Comparison of ENCODE assay signal across 14 cellular contexts in genomic region chr7:81812514-81813472, GRCh38. TPM values are rescaled to one million over a fixed set of nuclear protein-coding genes. Genes with fewer than 3 reads are reported as not detected.
DNase-seq lines count a peak whose midpoint lies in the region; ATAC-seq and TF ChIP-seq lines count a peak whose summit lies in the region.
"Had no signal": no experiment of that assay in that cellular context is flagged by ENCODE, and none has a peak within 500 bp of the region (broad histone marks: within the 10 kb centered on the region; RNA-seq: fewer than 3 reads in every experiment).

No MANE protein-coding gene starts in this region.

- H3K23ac ChIP-seq in mesendoderm (ENCODE audit: low read length): no peak overlapping the region

- no peak overlapping the region for H3K18ac ChIP-seq in mesendoderm (ENCODE audit: low read length)

- WGBS in mesendoderm (ENCODE audit: extremely low coverage, insufficient coverage, low lambda C conversion rate): no CpG with 5 or more reads among the region's 7 CpGs

- peak; percentile 76 for ATAC-seq in HG02763 (IDR thresholded peaks at IDR 0.05; ENCODE audit: unreplicated experiment)
- peak; percentile 90 for ATAC-seq in HG03460 (IDR thresholded peaks at IDR 0.05; ENCODE audit: unreplicated experiment)
- ATAC-seq: Panc1 had no signal

- intact Hi-C loops in colonic mucosa (cut with DNase I): no loop called here

- no peak overlapping the region for H3K9ac ChIP-seq in mesendoderm (ENCODE audit: low read length)
- no peak overlapping the region for H3K9ac ChIP-seq in colonic mucosa (ENCODE audit: low read depth in 2 of 2, low read length in 2 of 2)

- peak overlapping the region; percentile 2 for H2BK15ac ChIP-seq in mesendoderm (replicated peaks; ENCODE audit: low read depth)

- H2AK5ac ChIP-seq in mesendoderm (ENCODE audit: low read length): no peak overlapping the region

- H3K79me1 ChIP-seq in mesendoderm (ENCODE audit: low read length): no peaks in the 10 kb centered on the region

- H3K4ac ChIP-seq in mesendoderm (ENCODE audit: low read depth, low read length): no peak overlapping the region

- H3K56ac ChIP-seq in mesendoderm (ENCODE audit: low read length): no peak overlapping the region

- no peaks in the 10 kb centered on the region for H3K36me3 ChIP-seq in mesendoderm (ENCODE audit: control insufficient read depth, insufficient read depth, low read length)
- H3K36me3 ChIP-seq in colonic mucosa: no peaks in the 10 kb centered on the region

- H4K5ac ChIP-seq in mesendoderm (ENCODE audit: low read length): no peak overlapping the region

- no peak overlapping the region for H4K8ac ChIP-seq in mesendoderm (ENCODE audit: low read depth, low read length)

- no peaks in the 10 kb centered on the region for H3K27me3 ChIP-seq in mesendoderm (ENCODE audit: insufficient read depth, low read length, poor library complexity)
- no peaks in the 10 kb centered on the region for H3K27me3 ChIP-seq in colonic mucosa

- peak; percentile 31 for DNase-seq in SHP77 treated with DMSO at 0.1 percent for 48 hours (lab: John Stamatoyannopoulos, UW)
- DNase-seq in SHP77 (lab: John Stamatoyannopoulos, UW): no peak
- no peak for DNase-seq in mesendoderm
- DNase-seq in cerebellar nuclear complex (lab: John Stamatoyannopoulos, UW): no peak
- DNase-seq in globus pallidus (ENCODE audit: low spot score): no peak
- no peak for DNase-seq in colonic mucosa
- DNase-seq: activated T-cell treated with anti-CD3 and anti-CD28 coated beads, Interleukin-2, amount 50 U/mL, for 1 hour; DMS153; NCI-H1048 had no signal

- H3K4me3 ChIP-seq in mesendoderm (ENCODE audit: low read length) (no peak overlapping the region), colonic mucosa (no peak overlapping the region)

- H2BK5ac ChIP-seq in mesendoderm (ENCODE audit: low read length): no peak overlapping the region

- H3K4me2 ChIP-seq in mesendoderm (ENCODE audit: low read length): no peak overlapping the region

- TF ChIP-seq CTCF in colonic mucosa (IDR thresholded peaks at IDR 0.05): no peak

- H3K4me1 ChIP-seq in mesendoderm (ENCODE audit: control insufficient read depth, low read depth, low read length): no peaks in the 10 kb centered on the region
- no peaks in the 10 kb centered on the region for H3K4me1 ChIP-seq in colonic mucosa

- H3K9me3 ChIP-seq in colonic mucosa: no peaks in the 10 kb centered on the region

- no peaks in the 10 kb centered on the region for H3K79me2 ChIP-seq in mesendoderm (ENCODE audit: control insufficient read depth, insufficient read depth, low read length)

- no peak overlapping the region for H2BK120ac ChIP-seq in mesendoderm (ENCODE audit: low read depth, low read length)

- no peak overlapping the region for H3K27ac ChIP-seq in mesendoderm (ENCODE audit: low read depth, low read length)
- no peak overlapping the region for H3K27ac ChIP-seq in colonic mucosa

RNA-seq across cellular contexts. Expression of gene HGF, which starts 42.9 kb away (rescaled TPM):
- polyA plus RNA-seq in mesendoderm (2013, experiment 1 of 2): 0.14 TPM
- 0.14 TPM for polyA plus RNA-seq in mesendoderm (2013, experiment 2 of 2)
- total RNA-seq in colonic mucosa: 1 to 10 TPM in 1 of 2 donors, under 1 TPM in 1; 0.96 to 4.5 TPM
- total RNA-seq: A673, astrocyte had no signal
